ENCODE assay signal across 9 cellular contexts in the genomic region with DNA sequence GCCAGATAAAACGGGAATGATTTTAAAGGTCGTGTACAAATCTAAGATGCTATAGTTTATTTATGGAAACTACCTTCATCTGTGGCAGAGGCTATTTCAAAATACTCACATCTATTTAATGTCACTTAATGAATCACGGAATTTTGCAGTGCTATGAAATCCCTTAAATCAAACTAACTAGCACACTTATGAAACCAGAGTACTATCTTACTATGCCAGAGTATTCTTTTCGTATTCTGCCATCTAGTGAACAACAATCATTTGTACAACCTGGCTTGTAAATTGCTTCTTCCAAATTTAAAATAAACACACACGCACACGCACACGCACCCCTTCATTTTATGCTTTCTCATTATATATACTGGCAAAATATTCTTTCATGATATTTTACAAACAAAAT.
DNase-seq lines count a peak whose midpoint lies in the region; ATAC-seq and TF ChIP-seq lines count a peak whose summit lies in the region.
"Had no signal": no experiment of that assay in that cellular context is flagged by ENCODE, and none has a peak within 500 bp of the region (broad histone marks: within the 10 kb centered on the region; RNA-seq: fewer than 3 reads in every experiment).

No MANE protein-coding gene starts in this region.

- H3K4me1 ChIP-seq in RWPE2 (ENCODE audit: insufficient read depth, poor library complexity, severe bottlenecking), result no peaks in the 10 kb centered on the region
- peaks cover 0 to 4% (median 0%) of the 10 kb centered on the region in 4 donors for H3K4me1 ChIP-seq in tibial nerve

- TF ChIP-seq EP300 in tibial nerve (IDR thresholded peaks at IDR 0.05), result no peak

- H3K36me3 ChIP-seq in RWPE2 (ENCODE audit: low read depth), result no peaks in the 10 kb centered on the region
- no peaks in the 10 kb centered on the region for H3K36me3 ChIP-seq in tibial nerve

- H3K9me3 ChIP-seq in RWPE2 (ENCODE audit: severe bottlenecking) (no peaks in the 10 kb centered on the region), tibial nerve (peaks cover 0 to 10% (median 0%) of the 10 kb centered on the region in 4 donors)

- TF ChIP-seq POLR2A in tibial nerve (IDR thresholded peaks at IDR 0.05), result no peak

- no peak overlapping the region for H3K4me3 ChIP-seq in RWPE2 (ENCODE audit: severe bottlenecking)
- H3K4me3 ChIP-seq in tibial nerve, result peak overlapping the region in 1 of 4 donors; percentile 22

- DNase-seq in NCI-H2107 treated with DMSO at 0.1 percent for 48 hours (lab: John Stamatoyannopoulos, UW; ENCODE audit: unreplicated experiment) (peak; percentile 5), NCI-H2107 (lab: John Stamatoyannopoulos, UW) (no peak), RWPE2 (ENCODE audit: low spot score) (no peak), glomerular visceral epithelial cell (ENCODE audit: extremely low spot score) (peak; percentile 37), tibial nerve (ENCODE audit: low spot score in 2 of 2) (no peak)
- DNase-seq in effector CD8-positive, alpha-beta T cell (lab: John Stamatoyannopoulos, UW), result no peak
- DNase-seq: CD4-positive, CD25-positive, alpha-beta regulatory T cell had no signal

- TF ChIP-seq CTCF in RWPE2 (IDR thresholded peaks at IDR 0.05; ENCODE audit: poor library complexity, severe bottlenecking), result peak; percentile 70
- TF ChIP-seq CTCF in tibial nerve (IDR thresholded peaks at IDR 0.05), result peak in 4 of 5 experiments; percentile 18 to 62 (median 36)

- H3K27ac ChIP-seq in RWPE2 (ENCODE audit: poor library complexity, severe bottlenecking) (no peak overlapping the region), tibial nerve (no peak overlapping the region)

- 15 to 22% methylated on average over 7 of the region's 7 CpGs for WGBS in tibial nerve, 2 donors

- H3K27me3 ChIP-seq in RWPE2 (ENCODE audit: insufficient read depth, poor library complexity, severe bottlenecking) (no peaks in the 10 kb centered on the region), tibial nerve (no peaks in the 10 kb centered on the region)

- ATAC-seq in RWPE2 (ENCODE audit: low read depth) (peak; percentile 66), GM19328 (IDR thresholded peaks at IDR 0.05; ENCODE audit: unreplicated experiment) (no peak), HG02798 (IDR thresholded peaks at IDR 0.05; ENCODE audit: poor library complexity, unreplicated experiment) (no peak)

Comparison
In these comparisons a context has a peak if more than half of its experiments do, and no peak if none do; other contexts are left out.
1. DNase-seq: peak in NCI-H2107 treated with DMSO at 0.1 percent for 48 hours (single experiment) and glomerular visceral epithelial cell (single experiment); none in NCI-H2107 (single experiment), RWPE2 (single experiment), tibial nerve (0 of 2) and effector CD8-positive, alpha-beta T cell (single experiment).